1 cellular context compared by ENCODE assay signal in the genomic region with DNA sequence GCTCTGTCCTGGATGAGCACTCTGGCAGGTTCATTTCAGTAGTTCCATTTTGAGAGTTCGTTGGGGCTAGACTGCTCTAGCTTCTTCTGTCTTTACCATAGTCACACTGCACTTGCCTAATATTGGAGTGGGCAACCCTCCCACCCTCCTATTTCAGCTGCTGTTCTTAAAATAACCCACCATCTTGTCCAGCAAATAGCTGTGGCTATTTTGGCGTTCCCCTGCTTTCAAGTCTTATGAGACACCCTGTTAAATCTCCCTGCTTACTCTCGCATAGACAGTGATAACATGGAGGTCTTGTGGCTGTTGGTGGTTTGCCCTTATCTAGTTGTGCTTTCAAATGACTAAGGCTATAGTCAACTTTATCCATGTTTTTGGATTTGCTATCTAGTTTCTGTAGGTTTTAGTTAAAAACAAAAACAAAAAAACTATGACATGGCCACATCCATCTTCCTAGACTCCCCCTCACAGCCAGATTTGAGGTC.
TF ChIP-seq lines count a peak whose summit lies in the region.

No MANE protein-coding gene starts in this region.

TF ChIP-seq in K562, 482 proteins besides CTCF, POLR2A, EP300 and RAD21 (continued from another document and continues in another):
- TF ChIP-seq, protein P1, sequence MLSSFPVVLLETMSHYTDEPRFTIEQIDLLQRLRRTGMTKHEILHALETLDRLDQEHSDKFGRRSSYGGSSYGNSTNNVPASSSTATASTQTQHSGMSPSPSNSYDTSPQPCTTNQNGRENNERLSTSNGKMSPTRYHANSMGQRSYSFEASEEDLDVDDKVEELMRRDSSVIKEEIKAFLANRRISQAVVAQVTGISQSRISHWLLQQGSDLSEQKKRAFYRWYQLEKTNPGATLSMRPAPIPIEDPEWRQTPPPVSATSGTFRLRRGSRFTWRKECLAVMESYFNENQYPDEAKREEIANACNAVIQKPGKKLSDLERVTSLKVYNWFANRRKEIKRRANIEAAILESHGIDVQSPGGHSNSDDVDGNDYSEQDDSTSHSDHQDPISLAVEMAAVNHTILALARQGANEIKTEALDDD (IDR thresholded peaks at IDR 0.05), result peak; percentile 96
- TF ChIP-seq PTTG1 (tag; IDR thresholded peaks at IDR 0.05; ENCODE audit: low read depth), result no peak
- no peak for TF ChIP-seq TAF1 (IDR thresholded peaks at IDR 0.05; ENCODE audit: control insufficient read depth, extremely low read depth, insufficient read depth, low read length, severe bottlenecking)
- TF ChIP-seq FOSL1 (tag; conservative IDR thresholded peaks at IDR 0.05), result peak; percentile 94
- peak; percentile 46; the same call in 1 of the 2 replicates for TF ChIP-seq JUND (IDR thresholded peaks at IDR 0.05; ENCODE audit: borderline replicate concordance, low read depth, low read length)
- TF ChIP-seq JUND (tag; IDR thresholded peaks at IDR 0.05; ENCODE audit: borderline replicate concordance, low read depth, low read length), result no peak; the same call in 2 of the 3 replicates
- no peak for TF ChIP-seq SMAD4 (CRISPR knock-in tag; conservative IDR thresholded peaks at IDR 0.05)
- TF ChIP-seq, protein P2, sequence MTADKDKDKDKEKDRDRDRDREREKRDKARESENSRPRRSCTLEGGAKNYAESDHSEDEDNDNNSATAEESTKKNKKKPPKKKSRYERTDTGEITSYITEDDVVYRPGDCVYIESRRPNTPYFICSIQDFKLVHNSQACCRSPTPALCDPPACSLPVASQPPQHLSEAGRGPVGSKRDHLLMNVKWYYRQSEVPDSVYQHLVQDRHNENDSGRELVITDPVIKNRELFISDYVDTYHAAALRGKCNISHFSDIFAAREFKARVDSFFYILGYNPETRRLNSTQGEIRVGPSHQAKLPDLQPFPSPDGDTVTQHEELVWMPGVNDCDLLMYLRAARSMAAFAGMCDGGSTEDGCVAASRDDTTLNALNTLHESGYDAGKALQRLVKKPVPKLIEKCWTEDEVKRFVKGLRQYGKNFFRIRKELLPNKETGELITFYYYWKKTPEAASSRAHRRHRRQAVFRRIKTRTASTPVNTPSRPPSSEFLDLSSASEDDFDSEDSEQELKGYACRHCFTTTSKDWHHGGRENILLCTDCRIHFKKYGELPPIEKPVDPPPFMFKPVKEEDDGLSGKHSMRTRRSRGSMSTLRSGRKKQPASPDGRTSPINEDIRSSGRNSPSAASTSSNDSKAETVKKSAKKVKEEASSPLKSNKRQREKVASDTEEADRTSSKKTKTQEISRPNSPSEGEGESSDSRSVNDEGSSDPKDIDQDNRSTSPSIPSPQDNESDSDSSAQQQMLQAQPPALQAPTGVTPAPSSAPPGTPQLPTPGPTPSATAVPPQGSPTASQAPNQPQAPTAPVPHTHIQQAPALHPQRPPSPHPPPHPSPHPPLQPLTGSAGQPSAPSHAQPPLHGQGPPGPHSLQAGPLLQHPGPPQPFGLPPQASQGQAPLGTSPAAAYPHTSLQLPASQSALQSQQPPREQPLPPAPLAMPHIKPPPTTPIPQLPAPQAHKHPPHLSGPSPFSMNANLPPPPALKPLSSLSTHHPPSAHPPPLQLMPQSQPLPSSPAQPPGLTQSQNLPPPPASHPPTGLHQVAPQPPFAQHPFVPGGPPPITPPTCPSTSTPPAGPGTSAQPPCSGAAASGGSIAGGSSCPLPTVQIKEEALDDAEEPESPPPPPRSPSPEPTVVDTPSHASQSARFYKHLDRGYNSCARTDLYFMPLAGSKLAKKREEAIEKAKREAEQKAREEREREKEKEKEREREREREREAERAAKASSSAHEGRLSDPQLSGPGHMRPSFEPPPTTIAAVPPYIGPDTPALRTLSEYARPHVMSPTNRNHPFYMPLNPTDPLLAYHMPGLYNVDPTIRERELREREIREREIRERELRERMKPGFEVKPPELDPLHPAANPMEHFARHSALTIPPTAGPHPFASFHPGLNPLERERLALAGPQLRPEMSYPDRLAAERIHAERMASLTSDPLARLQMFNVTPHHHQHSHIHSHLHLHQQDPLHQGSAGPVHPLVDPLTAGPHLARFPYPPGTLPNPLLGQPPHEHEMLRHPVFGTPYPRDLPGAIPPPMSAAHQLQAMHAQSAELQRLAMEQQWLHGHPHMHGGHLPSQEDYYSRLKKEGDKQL (CRISPR knock-in tag; IDR thresholded peaks at IDR 0.05; ENCODE audit: borderline replicate concordance), result no peak
- no peak; the same call in 1 of the 2 replicates for TF ChIP-seq DPF2 (IDR thresholded peaks at IDR 0.05)
- no peak for TF ChIP-seq ZNF76 (CRISPR knock-in tag; IDR thresholded peaks at IDR 0.05; ENCODE audit: borderline replicate concordance)
- TF ChIP-seq ZNF696 (CRISPR knock-in tag; conservative IDR thresholded peaks at IDR 0.05), result no peak
- TF ChIP-seq ATF7 (IDR thresholded peaks at IDR 0.05), result no peak
- no peak for TF ChIP-seq CEBPG (CRISPR knock-in tag; IDR thresholded peaks at IDR 0.05)
- TF ChIP-seq CEBPG (tag; conservative IDR thresholded peaks at IDR 0.05 in 1 of 2, IDR thresholded peaks at IDR 0.05 in 1 of 2), result no peak
- no peak for TF ChIP-seq ELF4 (CRISPR knock-in tag; IDR thresholded peaks at IDR 0.05)
- TF ChIP-seq TEAD2 (tag; IDR thresholded peaks at IDR 0.05), result no peak
- no peak for TF ChIP-seq ZNF79 (CRISPR knock-in tag; IDR thresholded peaks at IDR 0.05; ENCODE audit: low read depth)
- TF ChIP-seq, protein P3, sequence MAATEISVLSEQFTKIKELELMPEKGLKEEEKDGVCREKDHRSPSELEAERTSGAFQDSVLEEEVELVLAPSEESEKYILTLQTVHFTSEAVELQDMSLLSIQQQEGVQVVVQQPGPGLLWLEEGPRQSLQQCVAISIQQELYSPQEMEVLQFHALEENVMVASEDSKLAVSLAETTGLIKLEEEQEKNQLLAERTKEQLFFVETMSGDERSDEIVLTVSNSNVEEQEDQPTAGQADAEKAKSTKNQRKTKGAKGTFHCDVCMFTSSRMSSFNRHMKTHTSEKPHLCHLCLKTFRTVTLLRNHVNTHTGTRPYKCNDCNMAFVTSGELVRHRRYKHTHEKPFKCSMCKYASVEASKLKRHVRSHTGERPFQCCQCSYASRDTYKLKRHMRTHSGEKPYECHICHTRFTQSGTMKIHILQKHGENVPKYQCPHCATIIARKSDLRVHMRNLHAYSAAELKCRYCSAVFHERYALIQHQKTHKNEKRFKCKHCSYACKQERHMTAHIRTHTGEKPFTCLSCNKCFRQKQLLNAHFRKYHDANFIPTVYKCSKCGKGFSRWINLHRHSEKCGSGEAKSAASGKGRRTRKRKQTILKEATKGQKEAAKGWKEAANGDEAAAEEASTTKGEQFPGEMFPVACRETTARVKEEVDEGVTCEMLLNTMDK (IDR thresholded peaks at IDR 0.05; ENCODE audit: borderline replicate concordance, insufficient read depth, low read depth, low read length, poor library complexity, severe bottlenecking), result no peak
- TF ChIP-seq NONO (IDR thresholded peaks at IDR 0.05; ENCODE audit: low read depth in 2 of 2, low read length in 1 of 2), result no peak
- TF ChIP-seq, protein P4, sequence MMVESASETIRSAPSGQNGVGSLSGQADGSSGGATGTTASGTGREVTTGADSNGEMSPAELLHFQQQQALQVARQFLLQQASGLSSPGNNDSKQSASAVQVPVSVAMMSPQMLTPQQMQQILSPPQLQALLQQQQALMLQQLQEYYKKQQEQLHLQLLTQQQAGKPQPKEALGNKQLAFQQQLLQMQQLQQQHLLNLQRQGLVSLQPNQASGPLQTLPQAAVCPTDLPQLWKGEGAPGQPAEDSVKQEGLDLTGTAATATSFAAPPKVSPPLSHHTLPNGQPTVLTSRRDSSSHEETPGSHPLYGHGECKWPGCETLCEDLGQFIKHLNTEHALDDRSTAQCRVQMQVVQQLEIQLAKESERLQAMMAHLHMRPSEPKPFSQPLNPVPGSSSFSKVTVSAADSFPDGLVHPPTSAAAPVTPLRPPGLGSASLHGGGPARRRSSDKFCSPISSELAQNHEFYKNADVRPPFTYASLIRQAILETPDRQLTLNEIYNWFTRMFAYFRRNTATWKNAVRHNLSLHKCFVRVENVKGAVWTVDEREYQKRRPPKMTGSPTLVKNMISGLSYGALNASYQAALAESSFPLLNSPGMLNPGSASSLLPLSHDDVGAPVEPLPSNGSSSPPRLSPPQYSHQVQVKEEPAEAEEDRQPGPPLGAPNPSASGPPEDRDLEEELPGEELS (CRISPR knock-in tag; IDR thresholded peaks at IDR 0.05; ENCODE audit: borderline replicate concordance), result no peak
- TF ChIP-seq, protein P5, sequence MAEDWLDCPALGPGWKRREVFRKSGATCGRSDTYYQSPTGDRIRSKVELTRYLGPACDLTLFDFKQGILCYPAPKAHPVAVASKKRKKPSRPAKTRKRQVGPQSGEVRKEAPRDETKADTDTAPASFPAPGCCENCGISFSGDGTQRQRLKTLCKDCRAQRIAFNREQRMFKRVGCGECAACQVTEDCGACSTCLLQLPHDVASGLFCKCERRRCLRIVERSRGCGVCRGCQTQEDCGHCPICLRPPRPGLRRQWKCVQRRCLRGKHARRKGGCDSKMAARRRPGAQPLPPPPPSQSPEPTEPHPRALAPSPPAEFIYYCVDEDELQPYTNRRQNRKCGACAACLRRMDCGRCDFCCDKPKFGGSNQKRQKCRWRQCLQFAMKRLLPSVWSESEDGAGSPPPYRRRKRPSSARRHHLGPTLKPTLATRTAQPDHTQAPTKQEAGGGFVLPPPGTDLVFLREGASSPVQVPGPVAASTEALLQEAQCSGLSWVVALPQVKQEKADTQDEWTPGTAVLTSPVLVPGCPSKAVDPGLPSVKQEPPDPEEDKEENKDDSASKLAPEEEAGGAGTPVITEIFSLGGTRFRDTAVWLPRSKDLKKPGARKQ (CRISPR knock-in tag; IDR thresholded peaks at IDR 0.05), result no peak
- TF ChIP-seq EGR1 (conservative IDR thresholded peaks at IDR 0.05), result no peak
- TF ChIP-seq, protein P6, sequence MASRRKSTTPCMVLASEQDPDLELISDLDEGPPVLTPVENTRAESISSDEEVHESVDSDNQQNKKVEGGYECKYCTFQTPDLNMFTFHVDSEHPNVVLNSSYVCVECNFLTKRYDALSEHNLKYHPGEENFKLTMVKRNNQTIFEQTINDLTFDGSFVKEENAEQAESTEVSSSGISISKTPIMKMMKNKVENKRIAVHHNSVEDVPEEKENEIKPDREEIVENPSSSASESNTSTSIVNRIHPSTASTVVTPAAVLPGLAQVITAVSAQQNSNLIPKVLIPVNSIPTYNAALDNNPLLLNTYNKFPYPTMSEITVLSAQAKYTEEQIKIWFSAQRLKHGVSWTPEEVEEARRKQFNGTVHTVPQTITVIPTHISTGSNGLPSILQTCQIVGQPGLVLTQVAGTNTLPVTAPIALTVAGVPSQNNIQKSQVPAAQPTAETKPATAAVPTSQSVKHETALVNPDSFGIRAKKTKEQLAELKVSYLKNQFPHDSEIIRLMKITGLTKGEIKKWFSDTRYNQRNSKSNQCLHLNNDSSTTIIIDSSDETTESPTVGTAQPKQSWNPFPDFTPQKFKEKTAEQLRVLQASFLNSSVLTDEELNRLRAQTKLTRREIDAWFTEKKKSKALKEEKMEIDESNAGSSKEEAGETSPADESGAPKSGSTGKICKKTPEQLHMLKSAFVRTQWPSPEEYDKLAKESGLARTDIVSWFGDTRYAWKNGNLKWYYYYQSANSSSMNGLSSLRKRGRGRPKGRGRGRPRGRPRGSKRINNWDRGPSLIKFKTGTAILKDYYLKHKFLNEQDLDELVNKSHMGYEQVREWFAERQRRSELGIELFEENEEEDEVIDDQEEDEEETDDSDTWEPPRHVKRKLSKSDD (conservative IDR thresholded peaks at IDR 0.05; ENCODE audit: low read length), result no peak
- TF ChIP-seq, protein P7, sequence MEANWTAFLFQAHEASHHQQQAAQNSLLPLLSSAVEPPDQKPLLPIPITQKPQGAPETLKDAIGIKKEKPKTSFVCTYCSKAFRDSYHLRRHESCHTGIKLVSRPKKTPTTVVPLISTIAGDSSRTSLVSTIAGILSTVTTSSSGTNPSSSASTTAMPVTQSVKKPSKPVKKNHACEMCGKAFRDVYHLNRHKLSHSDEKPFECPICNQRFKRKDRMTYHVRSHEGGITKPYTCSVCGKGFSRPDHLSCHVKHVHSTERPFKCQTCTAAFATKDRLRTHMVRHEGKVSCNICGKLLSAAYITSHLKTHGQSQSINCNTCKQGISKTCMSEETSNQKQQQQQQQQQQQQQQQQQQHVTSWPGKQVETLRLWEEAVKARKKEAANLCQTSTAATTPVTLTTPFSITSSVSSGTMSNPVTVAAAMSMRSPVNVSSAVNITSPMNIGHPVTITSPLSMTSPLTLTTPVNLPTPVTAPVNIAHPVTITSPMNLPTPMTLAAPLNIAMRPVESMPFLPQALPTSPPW (CRISPR knock-in tag; IDR thresholded peaks at IDR 0.05), result no peak
- TF ChIP-seq RBM39 (optimal IDR thresholded peaks at IDR 0.05; ENCODE audit: low read depth, low read length), result no peak
- no peak for TF ChIP-seq ZNF24 (IDR thresholded peaks at IDR 0.05)
- no peak for TF ChIP-seq CHD4 (IDR thresholded peaks at IDR 0.05; ENCODE audit: insufficient read depth, insufficient replicate concordance, low read depth, low read length, poor library complexity, severe bottlenecking)
- no peak for TF ChIP-seq WHSC1 (IDR thresholded peaks at IDR 0.05; ENCODE audit: low read length)
- no peak for TF ChIP-seq ZNF561 (CRISPR knock-in tag; conservative IDR thresholded peaks at IDR 0.05)
- no peak for TF ChIP-seq RAD51 (IDR thresholded peaks at IDR 0.05; ENCODE audit: borderline replicate concordance, low read depth)
- no peak for TF ChIP-seq MCM5 (IDR thresholded peaks at IDR 0.05; ENCODE audit: low read depth)
- no peak for TF ChIP-seq ZBED1 (IDR thresholded peaks at IDR 0.05)
- TF ChIP-seq U2AF1 (optimal IDR thresholded peaks at IDR 0.05; ENCODE audit: low read depth, low read length), result no peak
- TF ChIP-seq RBM25 (IDR thresholded peaks at IDR 0.05; ENCODE audit: low read depth, low read length, severe bottlenecking), result no peak
- no peak for TF ChIP-seq ETS2 (tag; IDR thresholded peaks at IDR 0.05; ENCODE audit: borderline replicate concordance, poor library complexity, severe bottlenecking)
- TF ChIP-seq ZNF311 (CRISPR knock-in tag; IDR thresholded peaks at IDR 0.05), result no peak
- peak; percentile 42; the same call in 1 of the 2 replicates for TF ChIP-seq TCF3 (CRISPR knock-in tag; IDR thresholded peaks at IDR 0.05)
- TF ChIP-seq, protein P8, sequence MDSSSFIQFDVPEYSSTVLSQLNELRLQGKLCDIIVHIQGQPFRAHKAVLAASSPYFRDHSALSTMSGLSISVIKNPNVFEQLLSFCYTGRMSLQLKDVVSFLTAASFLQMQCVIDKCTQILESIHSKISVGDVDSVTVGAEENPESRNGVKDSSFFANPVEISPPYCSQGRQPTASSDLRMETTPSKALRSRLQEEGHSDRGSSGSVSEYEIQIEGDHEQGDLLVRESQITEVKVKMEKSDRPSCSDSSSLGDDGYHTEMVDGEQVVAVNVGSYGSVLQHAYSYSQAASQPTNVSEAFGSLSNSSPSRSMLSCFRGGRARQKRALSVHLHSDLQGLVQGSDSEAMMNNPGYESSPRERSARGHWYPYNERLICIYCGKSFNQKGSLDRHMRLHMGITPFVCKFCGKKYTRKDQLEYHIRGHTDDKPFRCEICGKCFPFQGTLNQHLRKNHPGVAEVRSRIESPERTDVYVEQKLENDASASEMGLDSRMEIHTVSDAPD (CRISPR knock-in tag; IDR thresholded peaks at IDR 0.05), result no peak
- TF ChIP-seq ARID1B (IDR thresholded peaks at IDR 0.05), result peak; percentile 56; the same call in 1 of the 2 replicates
- no peak for TF ChIP-seq RBFOX2 (IDR thresholded peaks at IDR 0.05; ENCODE audit: low read depth, low read length)
- TF ChIP-seq, protein P9, sequence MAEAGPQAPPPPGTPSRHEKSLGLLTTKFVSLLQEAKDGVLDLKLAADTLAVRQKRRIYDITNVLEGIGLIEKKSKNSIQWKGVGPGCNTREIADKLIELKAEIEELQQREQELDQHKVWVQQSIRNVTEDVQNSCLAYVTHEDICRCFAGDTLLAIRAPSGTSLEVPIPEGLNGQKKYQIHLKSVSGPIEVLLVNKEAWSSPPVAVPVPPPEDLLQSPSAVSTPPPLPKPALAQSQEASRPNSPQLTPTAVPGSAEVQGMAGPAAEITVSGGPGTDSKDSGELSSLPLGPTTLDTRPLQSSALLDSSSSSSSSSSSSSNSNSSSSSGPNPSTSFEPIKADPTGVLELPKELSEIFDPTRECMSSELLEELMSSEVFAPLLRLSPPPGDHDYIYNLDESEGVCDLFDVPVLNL (CRISPR knock-in tag; IDR thresholded peaks at IDR 0.05; ENCODE audit: low read depth), result no peak
